ENCODE assay signal across 8 cellular contexts in the genomic region with DNA sequence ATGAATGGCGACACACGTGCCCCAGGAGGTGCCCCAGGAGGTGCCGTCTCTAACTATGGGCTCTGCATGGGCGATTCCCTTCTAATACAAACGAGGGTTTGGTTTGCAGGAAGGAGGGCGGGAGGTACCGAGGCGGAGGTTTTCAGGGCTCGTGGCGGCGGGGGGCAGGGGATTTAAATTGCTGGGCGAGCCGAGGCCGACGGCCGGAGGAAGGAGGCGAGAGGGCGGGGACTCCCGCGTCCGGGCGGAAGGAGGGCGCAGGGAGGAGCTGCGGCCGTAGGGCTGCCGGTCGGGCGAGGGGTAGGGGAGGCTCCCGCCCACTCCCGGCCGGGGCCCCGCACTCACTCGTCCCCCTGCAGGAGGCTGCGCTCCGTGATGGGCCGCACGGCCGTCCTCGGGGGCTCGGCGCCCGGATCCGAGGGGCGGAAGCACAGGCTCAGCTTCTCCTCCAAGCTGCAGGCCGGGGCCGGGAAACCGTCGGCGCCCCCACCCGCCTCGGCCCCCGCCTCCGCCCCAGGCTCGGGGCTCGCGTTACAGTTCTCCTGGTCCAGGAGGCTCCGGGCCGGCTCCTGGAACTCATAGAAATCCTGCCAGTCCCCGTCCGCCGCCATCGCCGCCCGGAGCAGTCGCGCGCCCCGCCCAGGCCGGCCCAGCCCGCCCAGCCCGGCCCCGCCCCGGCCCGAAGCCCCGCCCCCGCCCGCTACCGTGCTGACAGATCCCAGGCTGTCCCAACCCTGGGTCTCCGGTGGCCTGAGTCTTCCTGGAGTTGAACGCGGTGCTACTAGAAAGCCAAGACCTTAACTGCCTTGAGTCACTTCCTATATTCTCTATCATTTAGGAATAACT. TPM values are rescaled to one million over a fixed set of nuclear protein-coding genes. Genes with fewer than 3 reads are reported as not detected.
A peak's percentile ranks its signal among the peaks of the same experiment; 100 is the strongest.
DNase-seq lines count a peak whose midpoint lies in the region; ATAC-seq and TF ChIP-seq lines count a peak whose summit lies in the region.

A gene with protein sequence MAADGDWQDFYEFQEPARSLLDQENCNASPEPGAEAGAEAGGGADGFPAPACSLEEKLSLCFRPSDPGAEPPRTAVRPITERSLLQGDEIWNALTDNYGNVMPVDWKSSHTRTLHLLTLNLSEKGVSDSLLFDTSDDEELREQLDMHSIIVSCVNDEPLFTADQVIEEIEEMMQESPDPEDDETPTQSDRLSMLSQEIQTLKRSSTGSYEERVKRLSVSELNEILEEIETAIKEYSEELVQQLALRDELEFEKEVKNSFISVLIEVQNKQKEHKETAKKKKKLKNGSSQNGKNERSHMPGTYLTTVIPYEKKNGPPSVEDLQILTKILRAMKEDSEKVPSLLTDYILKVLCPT (minus strand): TSS at position 637 of the 846 bp plus-strand sequence. CDS start 26 bp downstream, at position 611.

- no peak for TF ChIP-seq CTCF in RWPE2 (IDR thresholded peaks at IDR 0.05; ENCODE audit: poor library complexity, severe bottlenecking)
- TF ChIP-seq CTCF in fibroblast of the aortic adventitia (IDR thresholded peaks at IDR 0.05; ENCODE audit: insufficient read depth, low read length) = no peak
- TF ChIP-seq CTCF in nephron (IDR thresholded peaks at IDR 0.05; ENCODE audit: unreplicated experiment in 3 of 3) = peak in 1 of 3 experiments; percentile 7

- H3K27ac Mint-ChIP-seq in IgD-negative memory B cell (peak within 1 kb of the TSS in 1 of 3 donors; percentile 88), nephron (peak within 1 kb of the TSS; percentile 78 to 93 (median 92))
- H3K27ac Mint-ChIP-seq in stimulated activated naive CD8-positive, alpha-beta T cell treated with anti-CD3 and anti-CD28 coated beads, Interleukin-15, amount 100 ng/mL, for 72 hours = peak within 1 kb of the TSS; percentile 72 to 83

- ATAC-seq in GM21619 (IDR thresholded peaks at IDR 0.05; ENCODE audit: unreplicated experiment) (peak; percentile 99), RWPE2 (ENCODE audit: low read depth) (peak; percentile 97)
- peak; percentile 94 for ATAC-seq in stimulated activated naive CD8-positive, alpha-beta T cell treated with anti-CD3 and anti-CD28 coated beads, Interleukin-15, amount 100 ng/mL, for 72 hours

- H3K27me3 Mint-ChIP-seq in IgD-negative memory B cell (no peaks in the 10 kb centered on the region), nephron (ENCODE audit: low read depth) (no peaks in the 10 kb centered on the region)
- H3K27me3 Mint-ChIP-seq in stimulated activated naive CD8-positive, alpha-beta T cell treated with anti-CD3 and anti-CD28 coated beads, Interleukin-15, amount 100 ng/mL, for 72 hours = no peaks in the 10 kb centered on the region

- H3K36me3 Mint-ChIP-seq in IgD-negative memory B cell (no peaks in the 10 kb centered on the region), nephron (ENCODE audit: low read depth) (peaks cover 38% of the 10 kb centered on the region)

- H3K27me3 ChIP-seq in RWPE2 (ENCODE audit: insufficient read depth, poor library complexity, severe bottlenecking) = no peaks in the 10 kb centered on the region

- H3K4me1 Mint-ChIP-seq in IgD-negative memory B cell (peaks cover 17 to 30% (median 23%) of the 10 kb centered on the region in 3 donors), nephron (peaks cover 28% of the 10 kb centered on the region)
- peaks cover 41% of the 10 kb centered on the region for H3K4me1 Mint-ChIP-seq in stimulated activated naive CD8-positive, alpha-beta T cell treated with anti-CD3 and anti-CD28 coated beads, Interleukin-15, amount 100 ng/mL, for 72 hours

- peaks cover 13% of the 10 kb centered on the region for H3K36me3 ChIP-seq in RWPE2 (ENCODE audit: low read depth)

- H3K9me3 ChIP-seq in RWPE2 (ENCODE audit: severe bottlenecking) = no peaks in the 10 kb centered on the region

- peak; percentile 61 for DNase-seq in DMS79 treated with DMSO at 0.1 percent for 48 hours (lab: John Stamatoyannopoulos, UW)
- DNase-seq in RWPE2 (ENCODE audit: low spot score) = peak; percentile 82
- DNase-seq in activated effector memory CD4-positive, alpha-beta T cell treated with anti-CD3 and anti-CD28 coated beads, Interleukin-2, amount 50 U/mL, for 16 hours = peak; percentile 88
- peak; percentile 55 for DNase-seq in fibroblast of the aortic adventitia (ENCODE audit: low read depth)
- peak; percentile 71 to 75 for DNase-seq in stimulated activated naive CD8-positive, alpha-beta T cell treated with anti-CD3 and anti-CD28 coated beads, Interleukin-15, amount 100 ng/mL, for 72 hours

- H3K27ac ChIP-seq in RWPE2 (ENCODE audit: poor library complexity, severe bottlenecking) = peak within 1 kb of the TSS; percentile 68

- H3K4me1 ChIP-seq in RWPE2 (ENCODE audit: insufficient read depth, poor library complexity, severe bottlenecking) = peaks cover 4% of the 10 kb centered on the region

- no peaks in the 10 kb centered on the region for H3K9me3 Mint-ChIP-seq in IgD-negative memory B cell
- H3K9me3 Mint-ChIP-seq in nephron = no peaks in the 10 kb centered on the region
- no peaks in the 10 kb centered on the region for H3K9me3 Mint-ChIP-seq in stimulated activated naive CD8-positive, alpha-beta T cell treated with anti-CD3 and anti-CD28 coated beads, Interleukin-15, amount 100 ng/mL, for 72 hours

- peak within 1 kb of the TSS; percentile 86 to 98 (median 95) for H3K4me3 Mint-ChIP-seq in IgD-negative memory B cell
- H3K4me3 Mint-ChIP-seq in nephron = peak within 1 kb of the TSS; percentile 92 to 96 (median 93)
- peak within 1 kb of the TSS; percentile 86 to 90 for H3K4me3 Mint-ChIP-seq in stimulated activated naive CD8-positive, alpha-beta T cell treated with anti-CD3 and anti-CD28 coated beads, Interleukin-15, amount 100 ng/mL, for 72 hours

- H3K4me3 ChIP-seq in RWPE2 (ENCODE audit: severe bottlenecking) (peak within 1 kb of the TSS; percentile 93), fibroblast of the aortic adventitia (ENCODE audit: low read depth, low read length) (peak within 1 kb of the TSS; percentile 90)

RNA-seq across cellular contexts. Expression of the gene that starts here (rescaled TPM):
- 2.3 TPM for polyA plus RNA-seq in IgD-negative memory B cell
- 62.8 and 93.5 TPM in 2 replicates for total RNA-seq in fibroblast of the aortic adventitia (ENCODE audit: low replicate concordance)

Comparison
In these comparisons a context has a peak if more than half of its experiments do, and no peak if none do; other contexts are left out.
1. Peak in every context shown above with its lines: DNase-seq, ATAC-seq, H3K4me3 ChIP-seq and H3K27ac ChIP-seq.